Comparison of ENCODE assay signal across 1 cellular context in genomic region chr6:7173843-7174503, GRCh38.
TF ChIP-seq lines count a peak whose summit lies in the region.

No MANE protein-coding gene starts in this region.

TF ChIP-seq in WTC11, 78 proteins besides CTCF, POLR2A, EP300 and RAD21 (continued from another document):
- TF ChIP-seq, protein P1, sequence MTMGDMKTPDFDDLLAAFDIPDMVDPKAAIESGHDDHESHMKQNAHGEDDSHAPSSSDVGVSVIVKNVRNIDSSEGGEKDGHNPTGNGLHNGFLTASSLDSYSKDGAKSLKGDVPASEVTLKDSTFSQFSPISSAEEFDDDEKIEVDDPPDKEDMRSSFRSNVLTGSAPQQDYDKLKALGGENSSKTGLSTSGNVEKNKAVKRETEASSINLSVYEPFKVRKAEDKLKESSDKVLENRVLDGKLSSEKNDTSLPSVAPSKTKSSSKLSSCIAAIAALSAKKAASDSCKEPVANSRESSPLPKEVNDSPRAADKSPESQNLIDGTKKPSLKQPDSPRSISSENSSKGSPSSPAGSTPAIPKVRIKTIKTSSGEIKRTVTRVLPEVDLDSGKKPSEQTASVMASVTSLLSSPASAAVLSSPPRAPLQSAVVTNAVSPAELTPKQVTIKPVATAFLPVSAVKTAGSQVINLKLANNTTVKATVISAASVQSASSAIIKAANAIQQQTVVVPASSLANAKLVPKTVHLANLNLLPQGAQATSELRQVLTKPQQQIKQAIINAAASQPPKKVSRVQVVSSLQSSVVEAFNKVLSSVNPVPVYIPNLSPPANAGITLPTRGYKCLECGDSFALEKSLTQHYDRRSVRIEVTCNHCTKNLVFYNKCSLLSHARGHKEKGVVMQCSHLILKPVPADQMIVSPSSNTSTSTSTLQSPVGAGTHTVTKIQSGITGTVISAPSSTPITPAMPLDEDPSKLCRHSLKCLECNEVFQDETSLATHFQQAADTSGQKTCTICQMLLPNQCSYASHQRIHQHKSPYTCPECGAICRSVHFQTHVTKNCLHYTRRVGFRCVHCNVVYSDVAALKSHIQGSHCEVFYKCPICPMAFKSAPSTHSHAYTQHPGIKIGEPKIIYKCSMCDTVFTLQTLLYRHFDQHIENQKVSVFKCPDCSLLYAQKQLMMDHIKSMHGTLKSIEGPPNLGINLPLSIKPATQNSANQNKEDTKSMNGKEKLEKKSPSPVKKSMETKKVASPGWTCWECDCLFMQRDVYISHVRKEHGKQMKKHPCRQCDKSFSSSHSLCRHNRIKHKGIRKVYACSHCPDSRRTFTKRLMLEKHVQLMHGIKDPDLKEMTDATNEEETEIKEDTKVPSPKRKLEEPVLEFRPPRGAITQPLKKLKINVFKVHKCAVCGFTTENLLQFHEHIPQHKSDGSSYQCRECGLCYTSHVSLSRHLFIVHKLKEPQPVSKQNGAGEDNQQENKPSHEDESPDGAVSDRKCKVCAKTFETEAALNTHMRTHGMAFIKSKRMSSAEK (CRISPR knock-in tag; IDR thresholded peaks at IDR 0.05; ENCODE audit: borderline replicate concordance): no peak
- TF ChIP-seq, protein P2, sequence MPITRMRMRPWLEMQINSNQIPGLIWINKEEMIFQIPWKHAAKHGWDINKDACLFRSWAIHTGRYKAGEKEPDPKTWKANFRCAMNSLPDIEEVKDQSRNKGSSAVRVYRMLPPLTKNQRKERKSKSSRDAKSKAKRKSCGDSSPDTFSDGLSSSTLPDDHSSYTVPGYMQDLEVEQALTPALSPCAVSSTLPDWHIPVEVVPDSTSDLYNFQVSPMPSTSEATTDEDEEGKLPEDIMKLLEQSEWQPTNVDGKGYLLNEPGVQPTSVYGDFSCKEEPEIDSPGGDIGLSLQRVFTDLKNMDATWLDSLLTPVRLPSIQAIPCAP (CRISPR knock-in tag; IDR thresholded peaks at IDR 0.05): no peak
- TF ChIP-seq ZMAT4 (CRISPR knock-in tag; IDR thresholded peaks at IDR 0.05) (no peak), ESRRA (CRISPR knock-in tag; IDR thresholded peaks at IDR 0.05; ENCODE audit: borderline replicate concordance) (no peak), PRRX2 (CRISPR knock-in tag; IDR thresholded peaks at IDR 0.05) (no peak), MLX (CRISPR knock-in tag; IDR thresholded peaks at IDR 0.05) (no peak), ZNF121 (CRISPR knock-in tag; IDR thresholded peaks at IDR 0.05) (no peak), ARID4B (CRISPR knock-in tag; IDR thresholded peaks at IDR 0.05; ENCODE audit: borderline replicate concordance) (no peak), ZNF219 (CRISPR knock-in tag; IDR thresholded peaks at IDR 0.05; ENCODE audit: borderline replicate concordance) (no peak), CREB1 (CRISPR knock-in tag; IDR thresholded peaks at IDR 0.05) (no peak), ERG (CRISPR knock-in tag; IDR thresholded peaks at IDR 0.05) (no peak), ZNF317 (CRISPR knock-in tag; IDR thresholded peaks at IDR 0.05; ENCODE audit: borderline replicate concordance, low read depth) (no peak)
- TF ChIP-seq, protein P3, sequence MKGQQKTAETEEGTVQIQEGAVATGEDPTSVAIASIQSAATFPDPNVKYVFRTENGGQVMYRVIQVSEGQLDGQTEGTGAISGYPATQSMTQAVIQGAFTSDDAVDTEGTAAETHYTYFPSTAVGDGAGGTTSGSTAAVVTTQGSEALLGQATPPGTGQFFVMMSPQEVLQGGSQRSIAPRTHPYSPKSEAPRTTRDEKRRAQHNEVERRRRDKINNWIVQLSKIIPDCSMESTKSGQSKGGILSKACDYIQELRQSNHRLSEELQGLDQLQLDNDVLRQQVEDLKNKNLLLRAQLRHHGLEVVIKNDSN (CRISPR knock-in tag; IDR thresholded peaks at IDR 0.05): no peak
- TF ChIP-seq, protein P4, sequence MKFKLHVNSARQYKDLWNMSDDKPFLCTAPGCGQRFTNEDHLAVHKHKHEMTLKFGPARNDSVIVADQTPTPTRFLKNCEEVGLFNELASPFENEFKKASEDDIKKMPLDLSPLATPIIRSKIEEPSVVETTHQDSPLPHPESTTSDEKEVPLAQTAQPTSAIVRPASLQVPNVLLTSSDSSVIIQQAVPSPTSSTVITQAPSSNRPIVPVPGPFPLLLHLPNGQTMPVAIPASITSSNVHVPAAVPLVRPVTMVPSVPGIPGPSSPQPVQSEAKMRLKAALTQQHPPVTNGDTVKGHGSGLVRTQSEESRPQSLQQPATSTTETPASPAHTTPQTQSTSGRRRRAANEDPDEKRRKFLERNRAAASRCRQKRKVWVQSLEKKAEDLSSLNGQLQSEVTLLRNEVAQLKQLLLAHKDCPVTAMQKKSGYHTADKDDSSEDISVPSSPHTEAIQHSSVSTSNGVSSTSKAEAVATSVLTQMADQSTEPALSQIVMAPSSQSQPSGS (CRISPR knock-in tag; IDR thresholded peaks at IDR 0.05; ENCODE audit: borderline replicate concordance, low read depth): no peak
- TF ChIP-seq, protein P5, sequence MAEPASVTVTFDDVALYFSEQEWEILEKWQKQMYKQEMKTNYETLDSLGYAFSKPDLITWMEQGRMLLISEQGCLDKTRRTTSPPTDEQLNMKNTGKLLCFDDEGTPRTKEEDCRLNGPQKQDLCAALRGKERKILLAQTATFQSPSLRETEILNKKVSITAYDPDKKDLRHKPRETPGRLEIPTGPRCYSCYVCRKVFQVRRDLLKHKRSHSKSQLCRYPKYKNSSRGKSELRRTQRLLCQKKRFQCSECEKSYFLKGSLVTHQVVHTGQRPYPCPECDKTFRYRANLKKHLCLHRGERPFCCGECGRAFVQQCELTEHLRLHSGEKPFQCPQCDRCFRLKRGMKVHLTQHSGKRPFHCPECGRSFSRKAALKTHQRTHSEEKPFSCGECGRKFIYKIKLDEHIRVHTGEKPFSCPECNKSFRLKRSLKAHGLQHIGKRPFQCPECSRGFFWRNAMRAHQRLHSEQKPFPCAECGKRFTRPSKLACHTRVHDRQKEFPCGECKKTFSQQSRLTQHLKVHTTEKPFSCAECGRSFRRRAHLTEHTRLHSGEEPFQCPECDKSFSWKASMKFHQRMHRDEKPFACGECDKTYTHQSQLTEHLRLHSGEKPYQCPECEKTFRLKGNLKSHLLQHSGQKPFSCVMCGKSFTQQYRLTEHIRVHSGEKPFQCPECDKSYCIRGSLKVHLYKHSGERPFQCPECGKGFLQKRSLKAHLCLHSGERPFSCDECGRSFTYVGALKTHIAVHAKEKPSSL (CRISPR knock-in tag; conservative IDR thresholded peaks at IDR 0.05): no peak
